Comparison of ENCODE assay signal across 20 cellular contexts in genomic region chr2:28538652-28539051, GRCh38.
"Had no signal": no experiment of that assay in that cellular context is flagged by ENCODE, and none has a peak within 500 bp of the region (broad histone marks: within the 10 kb centered on the region; RNA-seq: fewer than 3 reads in every experiment).

No MANE protein-coding gene starts in this region.

- ATAC-seq: activated T-cell treated with anti-CD3 and anti-CD28 coated beads, Interleukin-2, amount 50 U/mL, for 4 hours; effector memory CD8-positive, alpha-beta T cell; gastroesophageal sphincter; left cardiac atrium; naive thymus-derived CD4-positive, alpha-beta T cell; psoas muscle; upper lobe of right lung had no signal

- H3K9me3 ChIP-seq: ascending aorta, gastroesophageal sphincter, psoas muscle, sigmoid colon, stomach, suprapubic skin, tibial artery, upper lobe of right lung had no signal

- H2AFZ ChIP-seq: parathyroid adenoma had no signal

- H3K4me3 ChIP-seq: ascending aorta, coronary artery, gastroesophageal sphincter, psoas muscle, sigmoid colon, stomach, suprapubic skin, tibial artery, upper lobe of right lung had no signal

- H3K4me1 ChIP-seq: ascending aorta, gastroesophageal sphincter, parathyroid adenoma, sigmoid colon, stomach, tibial artery, upper lobe of right lung had no signal

- H3K27me3 ChIP-seq: ascending aorta, sigmoid colon, suprapubic skin, upper lobe of right lung had no signal

- H3K9ac ChIP-seq: parathyroid adenoma had no signal

- H3K79me2 ChIP-seq: parathyroid adenoma had no signal

- H3K36me3 ChIP-seq: ascending aorta, gastroesophageal sphincter, sigmoid colon, stomach, suprapubic skin, tibial artery, upper lobe of right lung had no signal

- DNase-seq: activated CD4-positive, alpha-beta T cell treated with anti-CD3 and anti-CD28 coated beads for 48 hours; activated CD4-positive, alpha-beta T cell treated with anti-CD3 and anti-CD28 coated beads, Interleukin-2, amount 50 U/mL, for 48 hours; activated T-cell treated with anti-CD3 and anti-CD28 coated beads, Interleukin-2, amount 50 U/mL, for 4 hours; effector memory CD8-positive, alpha-beta T cell; erythroblast; left cardiac atrium; naive thymus-derived CD4-positive, alpha-beta T cell; psoas muscle; sigmoid colon; stimulated activated CD4-positive, alpha-beta T cell treated with anti-CD3 and anti-CD28 coated beads, Interleukin-4, amount 100 ng/mL, for 4 hours; stimulated activated CD8-positive, alpha-beta memory T cell treated with anti-CD3 and anti-CD28 coated beads, Interleukin-4, amount 100 ng/mL, for 48 hours; stimulated activated naive B cell treated with anti-CD40 and anti-IgM and Interleukin-4, amounts not matched to agents 10 μg/mL and 1 μg/mL and 100 μg/mL, for 72 hours; stomach; tibial artery; upper lobe of right lung had no signal

- H3K27ac ChIP-seq: ascending aorta, coronary artery, gastroesophageal sphincter, parathyroid adenoma, psoas muscle, sigmoid colon, stomach, suprapubic skin, tibial artery, upper lobe of right lung had no signal
